ENCODE assay signal across 1 cellular context in genomic region chr10:50659865-50660730, GRCh38.
A peak's percentile ranks its signal among the peaks of the same experiment; 100 is the strongest.
TF ChIP-seq lines count a peak whose summit lies in the region.

No MANE protein-coding gene starts in this region.

TF ChIP-seq in A549, 52 proteins besides CTCF, POLR2A, EP300 and RAD21 (continued from another document):
- TF ChIP-seq, protein P1, sequence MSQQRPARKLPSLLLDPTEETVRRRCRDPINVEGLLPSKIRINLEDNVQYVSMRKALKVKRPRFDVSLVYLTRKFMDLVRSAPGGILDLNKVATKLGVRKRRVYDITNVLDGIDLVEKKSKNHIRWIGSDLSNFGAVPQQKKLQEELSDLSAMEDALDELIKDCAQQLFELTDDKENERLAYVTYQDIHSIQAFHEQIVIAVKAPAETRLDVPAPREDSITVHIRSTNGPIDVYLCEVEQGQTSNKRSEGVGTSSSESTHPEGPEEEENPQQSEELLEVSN (IDR thresholded peaks at IDR 0.05; ENCODE audit: borderline replicate concordance, low read depth), result peak; percentile 22; the same call in 1 of the 2 replicates
- TF ChIP-seq CEBPB (IDR thresholded peaks at IDR 0.05), result 0 out of 4 replicates have a peak, but pooled peaks of 1 of the 2 experiments have one; percentile 23
- TF ChIP-seq SMC3 (IDR thresholded peaks at IDR 0.05), result peak; percentile 44
- TF ChIP-seq JUN (IDR thresholded peaks at IDR 0.05), result 0 out of 5 replicates have a peak, but pooled peaks of 1 of the 2 experiments have one; percentile 48
- TF ChIP-seq PHF8 (IDR thresholded peaks at IDR 0.05; ENCODE audit: borderline replicate concordance, low read depth), result peak; percentile 45
